8 cellular contexts compared by ENCODE assay signal in genomic region chr3:138348950-138349739, GRCh38. TPM values are rescaled to one million over a fixed set of nuclear protein-coding genes. Genes with fewer than 3 reads are reported as not detected.
A peak's percentile ranks its signal among the peaks of the same experiment; 100 is the strongest.
DNase-seq lines count a peak whose midpoint lies in the region; ATAC-seq and TF ChIP-seq lines count a peak whose summit lies in the region.

No MANE protein-coding gene starts in this region.

- H3K27ac ChIP-seq in HUES48 (ENCODE audit: low read depth, low read length): peak overlapping the region; percentile 77
- H3K27ac ChIP-seq in ascending aorta: peak overlapping the region; percentile 92 to 99
- peak overlapping the region; percentile 68 for H3K27ac ChIP-seq in smooth muscle cell (ENCODE audit: low read depth)

- peak overlapping the region; percentile 68 for H3K4me3 ChIP-seq in AG09309 (ENCODE audit: control insufficient read depth, low read depth, low read length)
- H3K4me3 ChIP-seq in HUES48 (ENCODE audit: low read depth, low read length): peak overlapping the region; percentile 88
- H3K4me3 ChIP-seq in ascending aorta: peak overlapping the region; percentile 96 to 98
- H3K4me3 ChIP-seq in smooth muscle cell: peak overlapping the region; percentile 84

- peak overlapping the region; percentile 85 for H2AFZ ChIP-seq in smooth muscle cell (ENCODE audit: low read depth)

- DNase-seq in AG09309 (ENCODE audit: low read depth) (no peak), ascending aorta (ENCODE audit: low spot score in 2 of 2) (no peak), iris pigment epithelial cell (ENCODE audit: low read depth) (peak; percentile 31), smooth muscle cell (lab: John Stamatoyannopoulos, UW; ENCODE audit: unreplicated experiment) (peak; percentile 34), GM13977 (ENCODE audit: low spot score) (no peak), NCI-H2171 treated with DMSO at 0.1 percent for 48 hours (lab: John Stamatoyannopoulos, UW) (no peak)

- H3K79me2 ChIP-seq in smooth muscle cell (ENCODE audit: low read depth): peaks cover 8% of the 10 kb centered on the region

- H3K4me2 ChIP-seq in smooth muscle cell: peak overlapping the region; percentile 90

- H4K20me1 ChIP-seq in smooth muscle cell (ENCODE audit: low read depth): peaks cover 37% of the 10 kb centered on the region

- peaks cover 8% of the 10 kb centered on the region for H3F3A ChIP-seq in smooth muscle cell (ENCODE audit: low read depth)

- H3K9ac ChIP-seq in HUES48 (ENCODE audit: low read depth, low read length) (peak overlapping the region; percentile 73; the same call in 1 of the 2 replicates), smooth muscle cell (ENCODE audit: low read depth) (peak overlapping the region; percentile 83)

- H3K4me1 ChIP-seq in HUES48 (ENCODE audit: control insufficient read depth, insufficient read depth, low read length) (peaks cover 7% of the 10 kb centered on the region), ascending aorta (peaks cover 5 to 7% of the 10 kb centered on the region in 2 donors), smooth muscle cell (ENCODE audit: low read depth) (peaks cover 5% of the 10 kb centered on the region)

- TF ChIP-seq CTCF in AG09309 (IDR thresholded peaks at IDR 0.05; ENCODE audit: control insufficient read depth, insufficient read depth, low read depth, low read length, missing control alignments) (no peak), ascending aorta (IDR thresholded peaks at IDR 0.05) (no peak), smooth muscle cell (IDR thresholded peaks at IDR 0.05; ENCODE audit: borderline replicate concordance, insufficient read depth, poor library complexity, severe bottlenecking) (no peak), GM13977 (IDR thresholded peaks at IDR 0.05; ENCODE audit: extremely low read depth, insufficient read depth, missing control alignments) (no peak)

- in situ Hi-C loops in GM13977 (cut with MboI; ENCODE audit: low pct_unique_long_range_greater_than_20kb, low sequenced_read_pairs, unreplicated experiment): no loop called here

- no peak for ATAC-seq in HG03571 (IDR thresholded peaks at IDR 0.05; ENCODE audit: unreplicated experiment)

- H3K27me3 ChIP-seq in HUES48 (ENCODE audit: control insufficient read depth, insufficient read depth, low read length): peaks cover 4% of the 10 kb centered on the region; the same call in 1 of the 2 replicates
- H3K27me3 ChIP-seq in ascending aorta: no peaks in the 10 kb centered on the region
- H3K27me3 ChIP-seq in smooth muscle cell (ENCODE audit: low read depth): no peaks in the 10 kb centered on the region

- H3K36me3 ChIP-seq in HUES48 (ENCODE audit: control insufficient read depth, insufficient read depth, low read length) (no peaks in the 10 kb centered on the region), ascending aorta (no peaks in the 10 kb centered on the region), smooth muscle cell (ENCODE audit: low read depth) (no peaks in the 10 kb centered on the region)

- 11% methylated on average over 28 of the region's 28 CpGs for WGBS in smooth muscle cell (ENCODE audit: low lambda C conversion rate)

- intact Hi-C loops in ascending aorta (cut with DNase I): loop anchor here (1.0 to 5.0 kb wide), 5 partner anchors 20 to 568 kb away; partner anchors contain the start of genes ARMC8, CEP70, DZIP1L and NME9

- H3K9me3 ChIP-seq in HUES48 (ENCODE audit: control insufficient read depth, insufficient read depth, low read length): no peaks in the 10 kb centered on the region
- H3K9me3 ChIP-seq in ascending aorta: no peaks in the 10 kb centered on the region
- H3K9me3 ChIP-seq in smooth muscle cell (replicated peaks; ENCODE audit: low read depth): no peaks in the 10 kb centered on the region

RNA-seq across cellular contexts. Expression of gene MRAS, which starts 0.8 kb away (rescaled TPM):
- total RNA-seq in ascending aorta: 24.5 TPM
- 33.9 and 60.5 TPM in 2 replicates for total RNA-seq in smooth muscle cell
- 43.0 and 44.9 TPM in 2 replicates for polyA plus RNA-seq in smooth muscle cell

RNA-seq across cellular contexts. Expression of gene NME9, which starts 19.5 kb away (rescaled TPM):
- total RNA-seq in ascending aorta (not detected), smooth muscle cell (not detected in 2 replicates)
- polyA plus RNA-seq in smooth muscle cell: 0.86 TPM in 1 of 2 replicates, not detected in the other

Comparison
In these comparisons a context has a peak if more than half of its experiments do, and no peak if none do; other contexts are left out.
1. DNase-seq: peak in iris pigment epithelial cell (single experiment) and smooth muscle cell (single experiment); none in AG09309 (single experiment), ascending aorta (0 of 2), GM13977 (single experiment) and NCI-H2171 treated with DMSO at 0.1 percent for 48 hours (single experiment).
2. Peak in every context shown above with its lines, with median percentiles within 50 percentile points of each other: H3K4me3 ChIP-seq and H3K27ac ChIP-seq.